Comparison of ENCODE assay signal across 26 cellular contexts in the genomic region with DNA sequence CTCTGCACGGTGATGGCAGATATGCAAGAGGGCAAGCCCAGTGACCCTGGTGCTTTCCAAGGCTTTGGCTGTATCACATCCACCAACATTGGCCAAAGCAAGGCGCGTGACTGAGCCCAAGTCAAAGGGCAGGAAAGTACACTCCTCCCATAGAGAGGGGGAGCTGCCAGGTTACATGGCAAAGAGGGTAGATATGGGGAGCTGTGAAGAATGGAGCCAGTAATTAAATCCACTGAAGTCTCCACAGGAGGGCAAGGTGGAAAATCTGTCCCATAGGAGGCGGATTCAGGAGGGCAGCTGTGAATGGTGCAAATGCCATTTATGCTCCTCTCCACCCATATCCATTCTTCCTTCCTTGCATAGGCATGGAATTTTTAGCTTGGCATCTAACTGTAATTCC.
"Had no signal": no experiment of that assay in that cellular context is flagged by ENCODE, and none has a peak within 500 bp of the region (broad histone marks: within the 10 kb centered on the region; RNA-seq: fewer than 3 reads in every experiment).

No MANE protein-coding gene starts in this region.

- H3K27me3 ChIP-seq: heart right ventricle, sigmoid colon, testis, tibial artery, upper lobe of left lung had no signal

- H3K27ac Mint-ChIP-seq: natural killer cell; stimulated activated memory B cell treated with anti-CD40 and anti-IgM and Interleukin-4, amounts not matched to agents 10 μg/mL and 1 μg/mL and 100 μg/mL, for 72 hours had no signal

- H3K9me3 Mint-ChIP-seq: natural killer cell; stimulated activated memory B cell treated with anti-CD40 and anti-IgM and Interleukin-4, amounts not matched to agents 10 μg/mL and 1 μg/mL and 100 μg/mL, for 72 hours had no signal

- H3K9me3 ChIP-seq: esophagus squamous epithelium, heart right ventricle, lower lobe of right lung, psoas muscle, testis, tibial artery, upper lobe of left lung had no signal

- ATAC-seq: heart right ventricle; left colon; left ventricle myocardium superior; lower lobe of right lung; natural killer cell; psoas muscle; right cardiac atrium; stimulated activated memory B cell treated with anti-CD40 and anti-IgM and Interleukin-4, amounts not matched to agents 10 μg/mL and 1 μg/mL and 100 μg/mL, for 72 hours; stimulated activated naive CD8-positive, alpha-beta T cell treated with anti-CD3 and anti-CD28 coated beads, Interleukin-15, Interleukin-2, amounts not matched to agents 100 U/mL and 50 U/mL, for 24 hours had no signal

- H3K4me1 Mint-ChIP-seq: natural killer cell; stimulated activated memory B cell treated with anti-CD40 and anti-IgM and Interleukin-4, amounts not matched to agents 10 μg/mL and 1 μg/mL and 100 μg/mL, for 72 hours had no signal

- H3K4me3 Mint-ChIP-seq: natural killer cell; stimulated activated memory B cell treated with anti-CD40 and anti-IgM and Interleukin-4, amounts not matched to agents 10 μg/mL and 1 μg/mL and 100 μg/mL, for 72 hours had no signal

- H3K36me3 Mint-ChIP-seq: natural killer cell; stimulated activated memory B cell treated with anti-CD40 and anti-IgM and Interleukin-4, amounts not matched to agents 10 μg/mL and 1 μg/mL and 100 μg/mL, for 72 hours had no signal

- DNase-seq: dermis blood vessel endothelial cell; effector memory CD4-positive, alpha-beta T cell; erythroblast; esophagus squamous epithelium; foreskin melanocyte; glutamatergic neuron; heart right ventricle; hippocampal formation; left colon; left ventricle myocardium superior; lower lobe of right lung; natural killer cell; nucleus accumbens; posterior cingulate gyrus; psoas muscle; right cardiac atrium; sigmoid colon; stimulated activated CD4-positive, alpha-beta T cell treated with anti-CD3 and anti-CD28 coated beads, Interleukin-2, amount 100 ng/mL, for 24 hours; stimulated activated CD4-positive, alpha-beta T cell treated with anti-CD3 and anti-CD28 coated beads, Interleukin-4, amount 100 ng/mL, for 24 hours; stimulated activated naive CD8-positive, alpha-beta T cell treated with anti-CD3 and anti-CD28 coated beads, Interleukin-15, Interleukin-2, amounts not matched to agents 100 U/mL and 50 U/mL, for 24 hours; substantia nigra; testis; tibial artery; upper lobe of left lung had no signal

- H3K4me3 ChIP-seq: coronary artery, esophagus squamous epithelium, heart right ventricle, lower lobe of right lung, psoas muscle, sigmoid colon, testis, tibial artery, upper lobe of left lung had no signal

- H3K4me1 ChIP-seq: esophagus squamous epithelium, lower lobe of right lung, psoas muscle, sigmoid colon, testis, tibial artery, upper lobe of left lung had no signal

- H3K36me3 ChIP-seq: esophagus squamous epithelium, heart right ventricle, lower lobe of right lung, sigmoid colon, tibial artery, upper lobe of left lung had no signal

- H3K27ac ChIP-seq: coronary artery, esophagus squamous epithelium, heart right ventricle, lower lobe of right lung, psoas muscle, sigmoid colon, testis, tibial artery, upper lobe of left lung had no signal
